In the genomic region with DNA sequence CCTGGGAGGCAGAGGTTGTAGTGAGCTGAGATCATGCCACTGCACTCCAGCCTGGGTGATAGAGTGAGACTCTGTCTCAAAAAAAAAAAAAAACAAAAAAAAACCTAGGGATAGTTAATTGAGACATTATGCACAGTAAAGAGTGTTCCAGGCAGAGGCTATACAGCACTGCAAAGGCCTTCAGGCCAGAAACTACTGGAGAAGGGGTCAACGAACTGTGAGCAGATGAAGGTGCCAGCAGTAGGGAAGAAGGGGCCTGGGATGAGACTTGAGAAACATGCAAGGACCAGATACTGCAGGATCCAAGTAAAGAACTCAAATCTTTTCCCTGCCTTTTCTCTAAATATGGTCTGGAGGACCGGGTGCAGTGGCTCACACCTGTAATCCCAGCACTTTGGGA, we compare ENCODE assay signal across 31 cellular contexts.
"Had no signal": no experiment of that assay in that cellular context is flagged by ENCODE, and none has a peak within 500 bp of the region (broad histone marks: within the 10 kb centered on the region; RNA-seq: fewer than 3 reads in every experiment).

No MANE protein-coding gene starts in this region.

- H3K4me1 ChIP-seq: adrenal gland, body of pancreas had no signal

- H3K4me3 ChIP-seq: adrenal gland, body of pancreas had no signal

- H3K4me3 Mint-ChIP-seq: activated B cell treated with CpG ODN at 0.5 μM for 24 hours; activated CD8-positive, alpha-beta T cell treated with anti-CD3 and anti-CD28 coated beads for 36 hours; activated naive CD4-positive, alpha-beta T cell treated with anti-CD3 and anti-CD28 coated beads for 36 hours; activated naive CD4-positive, alpha-beta T cell treated with anti-CD3 and anti-CD28 coated beads, Interleukin-2, amount 50 U/mL, for 24 hours; activated naive CD8-positive, alpha-beta T cell treated with anti-CD3 and anti-CD28 coated beads for 36 hours; activated naive CD8-positive, alpha-beta T cell treated with anti-CD3 and anti-CD28 coated beads, Interleukin-2, amount 50 U/mL, for 24 hours; activated T-cell treated with anti-CD3 and anti-CD28 coated beads, Interleukin-2, amount 50 U/mL, for 4 hours; activated T-helper 1 cell treated with anti-CD3 and anti-CD28 coated beads, Interleukin-12 subunit alpha, Interleukin-12 subunit beta, Interleukin-2, Interleukin-4 antibody, amounts not matched to agents 30 ng/mL and 10 ng/mL and 1 ng/mL, durations not matched to agents 14 hours and 24 hours and 36 hours; endodermal cell; T-helper 17 cell; T-helper 2 cell treated with Interferon-gamma antibody and Interleukin-4, amounts not matched to agents 5 μg/mL and 100 μg/mL, for 36 hours had no signal

- DNase-seq: activated B cell treated with CpG ODN at 0.5 μM for 24 hours; activated CD4-positive, alpha-beta T cell treated with anti-CD3 and anti-CD28 coated beads for 48 hours; activated CD4-positive, alpha-beta T cell treated with anti-CD3 and anti-CD28 coated beads, Interleukin-2, amount 50 U/mL, for 4 hours; activated CD8-positive, alpha-beta memory T cell treated with anti-CD3 and anti-CD28 coated beads, Interleukin-2, amount 50 U/mL, for 48 hours; activated CD8-positive, alpha-beta T cell treated with anti-CD3 and anti-CD28 coated beads for 36 hours; activated effector memory CD4-positive, alpha-beta T cell treated with anti-CD3 and anti-CD28 coated beads, Interleukin-2, amount 50 U/mL, for 16 hours; activated naive CD4-positive, alpha-beta T cell treated with anti-CD3 and anti-CD28 coated beads for 36 hours; activated naive CD8-positive, alpha-beta T cell treated with anti-CD3 and anti-CD28 coated beads for 36 hours; activated naive CD8-positive, alpha-beta T cell treated with anti-CD3 and anti-CD28 coated beads, Interleukin-2, amount 50 U/mL, for 24 hours; activated T-cell treated with anti-CD3 and anti-CD28 coated beads for 4 hours; activated T-cell treated with anti-CD3 and anti-CD28 coated beads, Interleukin-2, amount 50 U/mL, for 4 hours; amygdala; aorta; body of pancreas; caudate nucleus; cortex of kidney; effector memory CD4-positive, alpha-beta T cell; endodermal cell; foreskin fibroblast; head of caudate nucleus; T-helper 1 cell; T-helper 17 cell; T1000; WERI-Rb-1 had no signal

- H3K4me1 Mint-ChIP-seq: activated B cell treated with CpG ODN at 0.5 μM for 24 hours; activated naive CD8-positive, alpha-beta T cell treated with anti-CD3 and anti-CD28 coated beads, Interleukin-2, amount 50 U/mL, for 24 hours; endodermal cell had no signal

- H3K27me3 ChIP-seq: adrenal gland, body of pancreas had no signal

- H3K9me3 Mint-ChIP-seq: activated B cell treated with CpG ODN at 0.5 μM for 24 hours; activated CD8-positive, alpha-beta T cell treated with anti-CD3 and anti-CD28 coated beads for 36 hours; activated naive CD4-positive, alpha-beta T cell treated with anti-CD3 and anti-CD28 coated beads for 36 hours; activated naive CD4-positive, alpha-beta T cell treated with anti-CD3 and anti-CD28 coated beads, Interleukin-2, amount 50 U/mL, for 24 hours; activated naive CD8-positive, alpha-beta T cell treated with anti-CD3 and anti-CD28 coated beads for 36 hours; activated naive CD8-positive, alpha-beta T cell treated with anti-CD3 and anti-CD28 coated beads, Interleukin-2, amount 50 U/mL, for 24 hours; activated T-cell treated with anti-CD3 and anti-CD28 coated beads, Interleukin-2, amount 50 U/mL, for 4 hours; activated T-helper 1 cell treated with anti-CD3 and anti-CD28 coated beads, Interleukin-12 subunit alpha, Interleukin-12 subunit beta, Interleukin-2, Interleukin-4 antibody, amounts not matched to agents 30 ng/mL and 10 ng/mL and 1 ng/mL, durations not matched to agents 14 hours and 24 hours and 36 hours; activated T-helper 2 cell treated with anti-CD3 and anti-CD28 coated beads, Interferon-gamma antibody, Interleukin-2, Interleukin-4, amounts not matched to agents 10 μg/mL and 5 μg/mL and 100 μg/mL, durations not matched to agents 14 hours and 24 hours and 36 hours; T-helper 2 cell treated with Interferon-gamma antibody and Interleukin-4, amounts not matched to agents 5 μg/mL and 100 μg/mL, for 36 hours had no signal

- H3K27me3 Mint-ChIP-seq: activated B cell treated with CpG ODN at 0.5 μM for 24 hours; activated CD8-positive, alpha-beta T cell treated with anti-CD3 and anti-CD28 coated beads for 36 hours; activated naive CD4-positive, alpha-beta T cell treated with anti-CD3 and anti-CD28 coated beads, Interleukin-2, amount 50 U/mL, for 24 hours; activated naive CD8-positive, alpha-beta T cell treated with anti-CD3 and anti-CD28 coated beads for 36 hours; activated naive CD8-positive, alpha-beta T cell treated with anti-CD3 and anti-CD28 coated beads, Interleukin-2, amount 50 U/mL, for 24 hours; T-helper 17 cell had no signal

- ATAC-seq: activated CD4-positive, CD25-positive, alpha-beta regulatory T cell treated with anti-CD3 and anti-CD28 coated beads, Interleukin-2, amount 50 U/mL, for 24 hours; activated CD8-positive, alpha-beta T cell treated with anti-CD3 and anti-CD28 coated beads for 36 hours; activated naive CD8-positive, alpha-beta T cell treated with anti-CD3 and anti-CD28 coated beads, Interleukin-2, amount 50 U/mL, for 24 hours; activated T-cell treated with anti-CD3 and anti-CD28 coated beads, Interleukin-2, amount 50 U/mL, for 4 hours; body of pancreas; esophagus mucosa; T-helper 17 cell had no signal

- H3K9me3 ChIP-seq: adrenal gland, body of pancreas had no signal

- H3K27ac Mint-ChIP-seq: activated B cell treated with CpG ODN at 0.5 μM for 24 hours; activated CD8-positive, alpha-beta T cell treated with anti-CD3 and anti-CD28 coated beads for 36 hours; activated naive CD4-positive, alpha-beta T cell treated with anti-CD3 and anti-CD28 coated beads for 36 hours; activated naive CD4-positive, alpha-beta T cell treated with anti-CD3 and anti-CD28 coated beads, Interleukin-2, amount 50 U/mL, for 24 hours; activated naive CD8-positive, alpha-beta T cell treated with anti-CD3 and anti-CD28 coated beads for 36 hours; activated naive CD8-positive, alpha-beta T cell treated with anti-CD3 and anti-CD28 coated beads, Interleukin-2, amount 50 U/mL, for 24 hours; activated T-helper 2 cell treated with anti-CD3 and anti-CD28 coated beads, Interferon-gamma antibody, Interleukin-2, Interleukin-4, amounts not matched to agents 10 μg/mL and 5 μg/mL and 100 μg/mL, durations not matched to agents 14 hours and 24 hours and 36 hours; endodermal cell; T-helper 17 cell; T-helper 2 cell treated with Interferon-gamma antibody and Interleukin-4, amounts not matched to agents 5 μg/mL and 100 μg/mL, for 36 hours had no signal

- H3K27ac ChIP-seq: adrenal gland, body of pancreas, WERI-Rb-1 had no signal
